ENCODE assay signal across 8 cellular contexts in the genomic region with DNA sequence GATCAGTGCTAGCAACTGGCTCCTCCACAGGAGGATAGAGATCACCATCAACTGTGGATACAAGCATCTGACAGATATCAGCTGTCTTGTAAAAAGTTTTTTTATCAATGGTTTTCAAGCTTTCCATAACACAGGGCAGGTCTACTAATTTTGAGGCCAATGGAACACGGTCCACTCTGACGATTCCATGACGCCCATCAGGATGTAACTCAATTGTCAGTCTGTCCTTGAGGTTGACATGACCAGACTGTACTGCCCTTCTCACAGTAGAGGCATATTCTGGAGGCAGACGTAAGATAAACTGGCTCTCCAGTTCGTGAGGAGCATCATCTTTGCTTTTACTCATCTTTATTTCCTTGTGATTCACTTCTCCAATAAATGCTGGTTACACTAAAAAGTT. TPM values are rescaled to one million over a fixed set of nuclear protein-coding genes. Genes with fewer than 3 reads are reported as not detected.
DNase-seq lines count a peak whose midpoint lies in the region; ATAC-seq and TF ChIP-seq lines count a peak whose summit lies in the region.

No MANE protein-coding gene starts in this region.

- H3K27ac Mint-ChIP-seq in activated CD8-positive, alpha-beta memory T cell treated with anti-CD3 and anti-CD28 coated beads, Interleukin-2, amount 10 ng/mL, durations not matched to agents 7 days and 5 days = peak overlapping the region; percentile 100
- H3K27ac Mint-ChIP-seq in activated naive CD8-positive, alpha-beta T cell treated with anti-CD3 and anti-CD28 coated beads, Interleukin-2, amount 50 U/mL, for 24 hours = peak overlapping the region; percentile 97

- no peak for TF ChIP-seq POLR2A in thyroid gland (IDR thresholded peaks at IDR 0.05)

- no peak for ATAC-seq in activated CD8-positive, alpha-beta memory T cell treated with anti-CD3 and anti-CD28 coated beads, Interleukin-2, amount 10 ng/mL, durations not matched to agents 7 days and 5 days
- no peak for ATAC-seq in activated naive CD8-positive, alpha-beta T cell treated with anti-CD3 and anti-CD28 coated beads, Interleukin-2, amount 50 U/mL, for 24 hours

- peaks cover 0 to 25% (median 21%) of the 10 kb centered on the region in 4 donors for H3K36me3 ChIP-seq in liver (ENCODE audit: control insufficient read depth in 4 of 4, insufficient read depth in 3 of 4, low read depth in 1 of 4, low read length in 3 of 4)
- H3K36me3 ChIP-seq in thyroid gland = peaks cover 14 to 18% of the 10 kb centered on the region in 2 donors

- no peak for TF ChIP-seq RAD21 in liver (IDR thresholded peaks at IDR 0.05)

- peaks cover 46% of the 10 kb centered on the region for H3K9me3 Mint-ChIP-seq in activated CD8-positive, alpha-beta memory T cell treated with anti-CD3 and anti-CD28 coated beads, Interleukin-2, amount 10 ng/mL, durations not matched to agents 7 days and 5 days (ENCODE audit: low read depth)
- H3K9me3 Mint-ChIP-seq in activated naive CD8-positive, alpha-beta T cell treated with anti-CD3 and anti-CD28 coated beads, Interleukin-2, amount 50 U/mL, for 24 hours = peaks cover 62% of the 10 kb centered on the region

- TF ChIP-seq CTCF in liver (IDR thresholded peaks at IDR 0.05; ENCODE audit: low read depth, low read length, missing input control) (no peak), thyroid gland (IDR thresholded peaks at IDR 0.05) (no peak)

- no peak overlapping the region for H3K27ac ChIP-seq in liver (ENCODE audit: low read depth in 1 of 2, low read length in 2 of 2)
- H3K27ac ChIP-seq in thyroid gland = no peak overlapping the region

- no peaks in the 10 kb centered on the region for H3K27me3 Mint-ChIP-seq in activated CD8-positive, alpha-beta memory T cell treated with anti-CD3 and anti-CD28 coated beads, Interleukin-2, amount 10 ng/mL, durations not matched to agents 7 days and 5 days
- H3K27me3 Mint-ChIP-seq in activated naive CD8-positive, alpha-beta T cell treated with anti-CD3 and anti-CD28 coated beads, Interleukin-2, amount 50 U/mL, for 24 hours = no peaks in the 10 kb centered on the region

- 81% methylated on average over 5 of the region's 5 CpGs for WGBS in liver
- whole genome bisulfite sequencing in thyroid gland, 2 donors = 68 to 76% methylated on average over 5 of the region's 5 CpGs

- H3K9me3 ChIP-seq in liver (ENCODE audit: control insufficient read depth in 4 of 4, low read length in 3 of 4) (peaks cover 32 to 60% (median 40%) of the 10 kb centered on the region in 4 donors), thyroid gland (peaks cover 12% of the 10 kb centered on the region)

- H3K4me1 Mint-ChIP-seq in activated CD8-positive, alpha-beta memory T cell treated with anti-CD3 and anti-CD28 coated beads, Interleukin-2, amount 10 ng/mL, durations not matched to agents 7 days and 5 days = peaks cover 32% of the 10 kb centered on the region
- H3K4me1 Mint-ChIP-seq in activated naive CD8-positive, alpha-beta T cell treated with anti-CD3 and anti-CD28 coated beads, Interleukin-2, amount 50 U/mL, for 24 hours = peaks cover 41% of the 10 kb centered on the region

- H3K4me1 ChIP-seq in liver (ENCODE audit: control insufficient read depth in 4 of 4, insufficient read depth in 4 of 4, low read length in 3 of 4) (peaks cover 0 to 17% (median 4%) of the 10 kb centered on the region in 4 donors), thyroid gland (peaks cover 0 to 4% of the 10 kb centered on the region in 2 donors)

- H3K36me3 Mint-ChIP-seq in activated CD8-positive, alpha-beta memory T cell treated with anti-CD3 and anti-CD28 coated beads, Interleukin-2, amount 10 ng/mL, durations not matched to agents 7 days and 5 days = peaks cover 67% of the 10 kb centered on the region
- peaks cover 71% of the 10 kb centered on the region for H3K36me3 Mint-ChIP-seq in activated naive CD8-positive, alpha-beta T cell treated with anti-CD3 and anti-CD28 coated beads, Interleukin-2, amount 50 U/mL, for 24 hours (ENCODE audit: low read depth)

- CTCF ChIA-PET in activated CD8-positive, alpha-beta memory T cell treated with anti-CD3 and anti-CD28 coated beads, Interleukin-2, amount 10 ng/mL, durations not matched to agents 7 days and 5 days (lab: Charles Lee) = interaction anchor here (1.3 to 4.9 kb wide), 11 partner anchors 10 to 318 kb away, joined by 3 to 35 read pairs (median 6); partner anchors contain the start of genes HDAC3, PCDHGA1, PCDHGA11 and PCDHGA3

- H3K4me3 ChIP-seq in liver (ENCODE audit: low read depth in 1 of 3, low read length in 3 of 3) (peak overlapping the region; percentile 66 to 97 (median 96)), thyroid gland (replicated peaks in 1 of 3) (peak overlapping the region; percentile 57 to 78 (median 78))

- intact Hi-C loops in thyroid gland (cut with DNase I) = loop anchor here (5.0 kb wide), 1 partner anchor 62 kb away; no protein-coding TSS in a partner anchor

- H3K27me3 ChIP-seq in liver (ENCODE audit: control insufficient read depth in 4 of 4, insufficient read depth in 4 of 4, low read length in 3 of 4) (no peaks in the 10 kb centered on the region), thyroid gland (no peaks in the 10 kb centered on the region)

- no peak overlapping the region for H3K9ac ChIP-seq in liver (ENCODE audit: low read depth in 1 of 2, low read length in 2 of 2)

- no peak for DNase-seq in activated CD8-positive, alpha-beta memory T cell treated with anti-CD3 and anti-CD28 coated beads, Interleukin-2, amount 10 ng/mL, durations not matched to agents 7 days and 5 days
- DNase-seq in activated CD8-positive, alpha-beta memory T cell treated with anti-CD3 and anti-CD28 coated beads, Interleukin-2, amount 50 U/mL, for 4 hours = no peak
- DNase-seq in activated naive CD8-positive, alpha-beta T cell treated with anti-CD3 and anti-CD28 coated beads, Interleukin-2, amount 50 U/mL, for 24 hours = no peak
- no peak for DNase-seq in thyroid gland
- DNase-seq in stimulated activated CD4-positive, alpha-beta T cell treated with anti-CD3 and anti-CD28 coated beads, Interleukin-15, amount 100 ng/mL, for 24 hours = no peak
- no peak for DNase-seq in stimulated activated CD4-positive, alpha-beta T cell treated with anti-CD3 and anti-CD28 coated beads, Interleukin-4, amount 100 ng/mL, for 1 hour
- no peak for DNase-seq in NCI-H2107 (lab: John Stamatoyannopoulos, UW)

- H3K4me3 Mint-ChIP-seq in activated CD8-positive, alpha-beta memory T cell treated with anti-CD3 and anti-CD28 coated beads, Interleukin-2, amount 10 ng/mL, durations not matched to agents 7 days and 5 days = peak overlapping the region; percentile 97
- peak overlapping the region; percentile 95 for H3K4me3 Mint-ChIP-seq in activated naive CD8-positive, alpha-beta T cell treated with anti-CD3 and anti-CD28 coated beads, Interleukin-2, amount 50 U/mL, for 24 hours

TF ChIP-seq in liver, 16 proteins besides CTCF, POLR2A, EP300 and RAD21:
- TF ChIP-seq YY1 (IDR thresholded peaks at IDR 0.05) = no peak
- no peak for TF ChIP-seq SP1 (IDR thresholded peaks at IDR 0.05)
- TF ChIP-seq HNF4G (IDR thresholded peaks at IDR 0.05) = no peak
- TF ChIP-seq HNF4A (conservative IDR thresholded peaks at IDR 0.05) = no peak
- TF ChIP-seq, protein P1, sequence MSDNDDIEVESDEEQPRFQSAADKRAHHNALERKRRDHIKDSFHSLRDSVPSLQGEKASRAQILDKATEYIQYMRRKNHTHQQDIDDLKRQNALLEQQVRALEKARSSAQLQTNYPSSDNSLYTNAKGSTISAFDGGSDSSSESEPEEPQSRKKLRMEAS (IDR thresholded peaks at IDR 0.05) = no peak
- TF ChIP-seq TAF1 (conservative IDR thresholded peaks at IDR 0.05) = no peak
TF ChIP-seq in liver: peak in this region for 0.

RNA-seq across cellular contexts. Expression of gene TAF7, which starts 0.9 kb away (rescaled TPM):
- 10 to 100 TPM; 57.3 to 64.6 TPM for total RNA-seq in activated CD8-positive, alpha-beta memory T cell treated with anti-CD3 and anti-CD28 coated beads, Interleukin-2, amount 10 ng/mL, durations not matched to agents 7 days and 5 days
- total RNA-seq in liver (10 to 100 TPM; 25.7 to 36.3 TPM), thyroid gland (10 to 100 TPM; 48.0 to 72.6 (median 60.9) TPM)
- polyA plus RNA-seq in liver = 10 to 100 TPM; 23.5 to 30.8 TPM

RNA-seq across cellular contexts. Expression of gene PCDHGA1, which starts 10.6 kb away (rescaled TPM):
- total RNA-seq in activated CD8-positive, alpha-beta memory T cell treated with anti-CD3 and anti-CD28 coated beads, Interleukin-2, amount 10 ng/mL, durations not matched to agents 7 days and 5 days = not detected
- under 1 TPM; 0.05 to 0.08 TPM for total RNA-seq in liver
- polyA plus RNA-seq in liver = under 1 TPM in 1 of 2 donors, not detected in 1; 0.05 TPM
- 1 to 10 TPM in 2 of 4 donors, under 1 TPM in 2; 0.40 to 1.3 (median 0.87) TPM for total RNA-seq in thyroid gland

RNA-seq across cellular contexts. Expression of gene SLC25A2, which starts 15.8 kb away (rescaled TPM):
- 1 to 10 TPM in 1 of 2 experiments, under 1 TPM in 1; 0.56 to 1.1 TPM for total RNA-seq in activated CD8-positive, alpha-beta memory T cell treated with anti-CD3 and anti-CD28 coated beads, Interleukin-2, amount 10 ng/mL, durations not matched to agents 7 days and 5 days
- total RNA-seq in liver (under 1 TPM; 0.19 to 0.42 TPM), thyroid gland (1 to 10 TPM in 2 of 4 donors, not detected in 2; 1.6 to 4.5 TPM)
- polyA plus RNA-seq in liver = not detected

RNA-seq across cellular contexts. Expression of gene PCDHGA2, which starts 18.9 kb away (rescaled TPM):
- total RNA-seq in activated CD8-positive, alpha-beta memory T cell treated with anti-CD3 and anti-CD28 coated beads, Interleukin-2, amount 10 ng/mL, durations not matched to agents 7 days and 5 days = not detected
- under 1 TPM; 0.23 to 0.42 TPM for total RNA-seq in liver
- polyA plus RNA-seq in liver = under 1 TPM; 0.26 to 0.46 TPM
- 1 to 10 TPM; 4.3 to 6.4 (median 5.6) TPM for total RNA-seq in thyroid gland

RNA-seq across cellular contexts. Expression of gene PCDHGA3, which starts 23.9 kb away (rescaled TPM):
- under 1 TPM in 1 of 2 experiments, not detected in 1; 0.15 TPM for total RNA-seq in activated CD8-positive, alpha-beta memory T cell treated with anti-CD3 and anti-CD28 coated beads, Interleukin-2, amount 10 ng/mL, durations not matched to agents 7 days and 5 days
- total RNA-seq in liver = under 1 TPM; 0.09 to 0.59 TPM
- polyA plus RNA-seq in liver = under 1 TPM; 0.25 to 0.32 TPM
- total RNA-seq in thyroid gland = 1 to 10 TPM; 3.0 to 4.7 (median 4.1) TPM
